ENCODE assay signal across 25 cellular contexts in the genomic region with DNA sequence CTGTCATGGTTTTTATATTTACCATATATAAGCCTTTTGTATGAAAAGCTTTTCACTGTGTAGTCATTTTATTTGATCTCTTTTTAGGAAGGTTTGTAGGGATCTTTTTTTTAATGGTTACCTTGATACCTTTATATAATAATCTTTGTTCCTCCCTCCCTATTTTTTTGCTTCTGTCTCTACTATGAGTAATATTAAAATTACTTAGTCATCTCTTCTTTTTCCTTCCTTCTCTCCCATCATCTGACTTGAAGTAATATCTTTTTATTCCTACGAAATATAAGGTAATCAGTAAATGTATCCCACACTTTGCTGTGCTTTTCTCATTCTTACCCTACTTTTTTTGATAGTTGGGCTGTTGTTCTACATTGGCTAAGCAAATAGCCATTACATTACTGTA.
"Had no signal": no experiment of that assay in that cellular context is flagged by ENCODE, and none has a peak within 500 bp of the region (broad histone marks: within the 10 kb centered on the region; RNA-seq: fewer than 3 reads in every experiment).

No MANE protein-coding gene starts in this region.

- H3K9me3 ChIP-seq: adrenal gland, body of pancreas, esophagus squamous epithelium, left ventricle myocardium inferior, pancreas, prostate gland had no signal

- H3K36me3 Mint-ChIP-seq: naive B cell had no signal

- H3K36me3 ChIP-seq: adrenal gland, left ventricle myocardium inferior, pancreas, prostate gland had no signal

- H3K27me3 Mint-ChIP-seq: activated naive CD8-positive, alpha-beta T cell treated with anti-CD3 and anti-CD28 coated beads for 36 hours had no signal

- H3K4me3 ChIP-seq: adrenal gland, body of pancreas, esophagus squamous epithelium, left ventricle myocardium inferior, lung, pancreas, prostate gland, tibial nerve had no signal

- H3K27ac Mint-ChIP-seq: activated naive CD4-positive, alpha-beta T cell treated with anti-CD3 and anti-CD28 coated beads for 36 hours; activated naive CD8-positive, alpha-beta T cell treated with anti-CD3 and anti-CD28 coated beads for 36 hours; activated T-helper 1 cell treated with anti-CD3 and anti-CD28 coated beads, Interleukin-12 subunit alpha, Interleukin-12 subunit beta, Interleukin-2, Interleukin-4 antibody, amounts not matched to agents 30 ng/mL and 10 ng/mL and 1 ng/mL, durations not matched to agents 14 hours and 24 hours and 36 hours; naive B cell; T-helper 1 cell treated with Interleukin-12 subunit alpha and Interleukin-12 subunit beta and Interleukin-4 antibody, amounts not matched to agents 30 μg/mL and 1 μg/mL, for 36 hours had no signal

- ATAC-seq: body of pancreas, pancreas, sciatic nerve had no signal

- H3K4me1 ChIP-seq: adrenal gland, body of pancreas, esophagus squamous epithelium, left ventricle myocardium inferior, pancreas, prostate gland, tibial nerve had no signal

- H3K4me3 Mint-ChIP-seq: activated naive CD4-positive, alpha-beta T cell treated with anti-CD3 and anti-CD28 coated beads for 36 hours; activated naive CD8-positive, alpha-beta T cell treated with anti-CD3 and anti-CD28 coated beads for 36 hours; activated T-helper 1 cell treated with anti-CD3 and anti-CD28 coated beads, Interleukin-12 subunit alpha, Interleukin-12 subunit beta, Interleukin-2, Interleukin-4 antibody, amounts not matched to agents 30 ng/mL and 10 ng/mL and 1 ng/mL, durations not matched to agents 14 hours and 24 hours and 36 hours; naive B cell; T-helper 1 cell treated with Interleukin-12 subunit alpha and Interleukin-12 subunit beta and Interleukin-4 antibody, amounts not matched to agents 30 μg/mL and 1 μg/mL, for 36 hours had no signal

- DNase-seq: activated CD4-positive, alpha-beta T cell treated with anti-CD3 and anti-CD28 coated beads for 4 hours; activated CD4-positive, alpha-beta T cell treated with anti-CD3 and anti-CD28 coated beads, Interleukin-2, amount 50 U/mL, for 4 hours; activated effector memory CD4-positive, alpha-beta T cell treated with anti-CD3 and anti-CD28 coated beads, Interleukin-2, amount 50 U/mL, for 16 hours; activated naive CD4-positive, alpha-beta T cell treated with anti-CD3 and anti-CD28 coated beads for 36 hours; activated naive CD8-positive, alpha-beta T cell treated with anti-CD3 and anti-CD28 coated beads for 36 hours; adrenal gland; aorta; body of pancreas; caudate nucleus; cortex of kidney; esophagus squamous epithelium; left ventricle myocardium inferior; naive B cell; pancreas; retina; small intestine; stimulated activated naive CD4-positive, alpha-beta T cell; T-helper 9 cell had no signal

- H3K4me1 Mint-ChIP-seq: activated naive CD8-positive, alpha-beta T cell treated with anti-CD3 and anti-CD28 coated beads for 36 hours; naive B cell had no signal

- H3K27ac ChIP-seq: adrenal gland, body of pancreas, esophagus squamous epithelium, left ventricle myocardium inferior, pancreas, prostate gland, tibial nerve, VCaP had no signal

- H3K27me3 ChIP-seq: adrenal gland, body of pancreas, esophagus squamous epithelium, pancreas, tibial nerve had no signal
